In the genomic region with DNA sequence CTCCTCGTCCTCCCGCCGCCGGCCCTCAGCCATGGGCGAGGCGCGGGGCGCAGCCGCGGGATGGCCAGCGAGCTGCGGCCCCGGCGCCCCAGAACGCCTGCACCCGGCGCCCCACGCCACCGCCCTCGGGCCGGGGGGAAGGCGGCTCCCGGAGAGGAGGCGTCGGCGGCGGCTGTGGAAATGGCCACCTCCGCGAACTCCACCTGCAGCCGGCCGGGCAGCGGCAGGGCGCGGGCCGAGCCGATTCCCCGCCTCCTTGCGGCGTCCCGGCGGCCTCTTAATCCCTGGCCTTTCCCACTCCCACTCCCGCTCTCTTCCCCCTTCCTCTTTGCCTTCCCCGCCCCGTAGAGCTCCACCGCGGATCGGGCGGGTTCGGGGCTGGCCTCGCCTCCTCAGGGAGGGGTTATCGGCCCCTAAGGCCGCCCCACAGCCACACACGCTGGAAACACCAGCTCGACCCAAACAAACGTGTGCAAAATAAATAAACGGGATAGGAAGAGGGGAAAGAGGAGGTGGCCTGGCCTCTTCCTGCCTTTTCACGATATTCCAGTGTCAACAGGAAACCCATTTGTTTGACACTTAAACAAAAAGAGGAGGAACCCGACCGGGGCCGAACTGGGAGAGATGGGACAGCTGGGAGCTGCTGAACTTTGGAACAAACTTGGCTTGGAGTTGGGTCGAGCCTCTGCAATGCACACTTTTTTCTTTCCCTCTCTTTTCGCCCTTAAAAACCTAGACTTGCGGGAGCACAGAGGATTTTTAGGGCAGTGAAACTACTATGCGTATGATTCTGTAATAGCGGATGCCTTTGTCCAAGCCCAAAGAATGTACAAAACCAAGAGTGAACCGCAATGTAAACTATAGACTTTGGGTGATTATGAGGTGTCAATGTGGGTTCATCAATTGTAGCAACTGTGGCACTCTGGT, we compare ENCODE assay signal across 1 cellular context.
TF ChIP-seq lines count a peak whose summit lies in the region.

Gene SH3D19, minus strand, starts transcription at position 286 of the 927 bp plus-strand sequence. Its CDS starts 253 bp downstream, at position 33.

TF ChIP-seq in HepG2, 621 proteins besides CTCF, POLR2A, EP300 and RAD21 (continued from another document and continues in another):
- 0 out of 2 replicates have a peak, but pooled peaks have one; percentile 75 for TF ChIP-seq SP140L (CRISPR knock-in tag; IDR thresholded peaks at IDR 0.05; ENCODE audit: borderline replicate concordance)
- TF ChIP-seq ZNF567 (CRISPR knock-in tag; IDR thresholded peaks at IDR 0.05; ENCODE audit: borderline replicate concordance), result 0 out of 2 replicates have a peak, but pooled peaks have one; percentile 34
- TF ChIP-seq, protein P1, sequence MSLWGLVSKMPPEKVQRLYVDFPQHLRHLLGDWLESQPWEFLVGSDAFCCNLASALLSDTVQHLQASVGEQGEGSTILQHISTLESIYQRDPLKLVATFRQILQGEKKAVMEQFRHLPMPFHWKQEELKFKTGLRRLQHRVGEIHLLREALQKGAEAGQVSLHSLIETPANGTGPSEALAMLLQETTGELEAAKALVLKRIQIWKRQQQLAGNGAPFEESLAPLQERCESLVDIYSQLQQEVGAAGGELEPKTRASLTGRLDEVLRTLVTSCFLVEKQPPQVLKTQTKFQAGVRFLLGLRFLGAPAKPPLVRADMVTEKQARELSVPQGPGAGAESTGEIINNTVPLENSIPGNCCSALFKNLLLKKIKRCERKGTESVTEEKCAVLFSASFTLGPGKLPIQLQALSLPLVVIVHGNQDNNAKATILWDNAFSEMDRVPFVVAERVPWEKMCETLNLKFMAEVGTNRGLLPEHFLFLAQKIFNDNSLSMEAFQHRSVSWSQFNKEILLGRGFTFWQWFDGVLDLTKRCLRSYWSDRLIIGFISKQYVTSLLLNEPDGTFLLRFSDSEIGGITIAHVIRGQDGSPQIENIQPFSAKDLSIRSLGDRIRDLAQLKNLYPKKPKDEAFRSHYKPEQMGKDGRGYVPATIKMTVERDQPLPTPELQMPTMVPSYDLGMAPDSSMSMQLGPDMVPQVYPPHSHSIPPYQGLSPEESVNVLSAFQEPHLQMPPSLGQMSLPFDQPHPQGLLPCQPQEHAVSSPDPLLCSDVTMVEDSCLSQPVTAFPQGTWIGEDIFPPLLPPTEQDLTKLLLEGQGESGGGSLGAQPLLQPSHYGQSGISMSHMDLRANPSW (CRISPR knock-in tag; IDR thresholded peaks at IDR 0.05; ENCODE audit: borderline replicate concordance), result peak; percentile 99
- peak; percentile 45; the same call in 1 of the 2 replicates for TF ChIP-seq CREB1 (IDR thresholded peaks at IDR 0.05)
- TF ChIP-seq CREB1 (CRISPR knock-in tag; IDR thresholded peaks at IDR 0.05), result peak; percentile 86
- no peak for TF ChIP-seq ZNF234 (CRISPR knock-in tag; conservative IDR thresholded peaks at IDR 0.05)
- peak; percentile 52; the same call in 1 of the 2 replicates for TF ChIP-seq ZNF850 (CRISPR knock-in tag; conservative IDR thresholded peaks at IDR 0.05)
- peak; percentile 99 for TF ChIP-seq RBFOX2 (IDR thresholded peaks at IDR 0.05; ENCODE audit: low read depth, low read length)
- TF ChIP-seq YY1 (IDR thresholded peaks at IDR 0.05; ENCODE audit: insufficient read depth, insufficient replicate concordance, low read depth, low read length), result peak; percentile 46
- no peak for TF ChIP-seq BHLHE40 (IDR thresholded peaks at IDR 0.05; ENCODE audit: low read length)
- TF ChIP-seq ZHX2 (IDR thresholded peaks at IDR 0.05; ENCODE audit: low read depth), result no peak
- TF ChIP-seq ZHX2 (CRISPR knock-in tag; IDR thresholded peaks at IDR 0.05; ENCODE audit: borderline replicate concordance), result 0 out of 2 replicates have a peak, but pooled peaks have one; percentile 44
- TF ChIP-seq MAF1 (CRISPR knock-in tag; IDR thresholded peaks at IDR 0.05; ENCODE audit: borderline replicate concordance), result 0 out of 2 replicates have a peak, but pooled peaks have one; percentile 54
- peak; percentile 94 for TF ChIP-seq SMYD3 (CRISPR knock-in tag; IDR thresholded peaks at IDR 0.05)
- peak; percentile 48; the same call in 1 of the 2 replicates for TF ChIP-seq ZNF138 (CRISPR knock-in tag; IDR thresholded peaks at IDR 0.05; ENCODE audit: low read depth)
- TF ChIP-seq KAT7 (CRISPR knock-in tag; IDR thresholded peaks at IDR 0.05; ENCODE audit: borderline replicate concordance), result peak; percentile 19; the same call in 1 of the 2 replicates
- no peak for TF ChIP-seq MAFF (IDR thresholded peaks at IDR 0.05; ENCODE audit: low read depth, low read length)
- TF ChIP-seq, protein P2, sequence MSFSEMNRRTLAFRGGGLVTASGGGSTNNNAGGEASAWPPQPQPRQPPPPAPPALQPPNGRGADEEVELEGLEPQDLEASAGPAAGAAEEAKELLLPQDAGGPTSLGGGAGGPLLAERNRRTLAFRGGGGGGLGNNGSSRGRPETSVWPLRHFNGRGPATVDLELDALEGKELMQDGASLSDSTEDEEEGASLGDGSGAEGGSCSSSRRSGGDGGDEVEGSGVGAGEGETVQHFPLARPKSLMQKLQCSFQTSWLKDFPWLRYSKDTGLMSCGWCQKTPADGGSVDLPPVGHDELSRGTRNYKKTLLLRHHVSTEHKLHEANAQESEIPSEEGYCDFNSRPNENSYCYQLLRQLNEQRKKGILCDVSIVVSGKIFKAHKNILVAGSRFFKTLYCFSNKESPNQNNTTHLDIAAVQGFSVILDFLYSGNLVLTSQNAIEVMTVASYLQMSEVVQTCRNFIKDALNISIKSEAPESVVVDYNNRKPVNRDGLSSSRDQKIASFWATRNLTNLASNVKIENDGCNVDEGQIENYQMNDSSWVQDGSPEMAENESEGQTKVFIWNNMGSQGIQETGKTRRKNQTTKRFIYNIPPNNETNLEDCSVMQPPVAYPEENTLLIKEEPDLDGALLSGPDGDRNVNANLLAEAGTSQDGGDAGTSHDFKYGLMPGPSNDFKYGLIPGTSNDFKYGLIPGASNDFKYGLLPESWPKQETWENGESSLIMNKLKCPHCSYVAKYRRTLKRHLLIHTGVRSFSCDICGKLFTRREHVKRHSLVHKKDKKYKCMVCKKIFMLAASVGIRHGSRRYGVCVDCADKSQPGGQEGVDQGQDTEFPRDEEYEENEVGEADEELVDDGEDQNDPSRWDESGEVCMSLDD (CRISPR knock-in tag; IDR thresholded peaks at IDR 0.05; ENCODE audit: borderline replicate concordance), result 0 out of 2 replicates have a peak, but pooled peaks have one; percentile 77
- peak; percentile 61; the same call in 1 of the 2 replicates for TF ChIP-seq ZNF331 (CRISPR knock-in tag; IDR thresholded peaks at IDR 0.05)
- TF ChIP-seq MBNL3 (CRISPR knock-in tag; conservative IDR thresholded peaks at IDR 0.05), result no peak
- no peak for TF ChIP-seq MLLT10 (CRISPR knock-in tag; IDR thresholded peaks at IDR 0.05)
- TF ChIP-seq, protein P3, sequence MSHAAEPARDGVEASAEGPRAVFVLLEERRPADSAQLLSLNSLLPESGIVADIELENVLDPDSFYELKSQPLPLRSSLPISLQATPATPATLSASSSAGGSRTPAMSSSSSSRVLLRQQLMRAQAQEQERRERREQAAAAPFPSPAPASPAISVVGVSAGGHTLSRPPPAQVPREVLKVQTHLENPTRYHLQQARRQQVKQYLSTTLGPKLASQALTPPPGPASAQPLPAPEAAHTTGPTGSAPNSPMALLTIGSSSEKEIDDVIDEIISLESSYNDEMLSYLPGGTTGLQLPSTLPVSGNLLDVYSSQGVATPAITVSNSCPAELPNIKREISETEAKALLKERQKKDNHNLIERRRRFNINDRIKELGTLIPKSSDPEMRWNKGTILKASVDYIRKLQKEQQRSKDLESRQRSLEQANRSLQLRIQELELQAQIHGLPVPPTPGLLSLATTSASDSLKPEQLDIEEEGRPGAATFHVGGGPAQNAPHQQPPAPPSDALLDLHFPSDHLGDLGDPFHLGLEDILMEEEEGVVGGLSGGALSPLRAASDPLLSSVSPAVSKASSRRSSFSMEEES (CRISPR knock-in tag; IDR thresholded peaks at IDR 0.05), result peak; percentile 88
- no peak for TF ChIP-seq CENPT (CRISPR knock-in tag; IDR thresholded peaks at IDR 0.05; ENCODE audit: low read depth)
- TF ChIP-seq, protein P4, sequence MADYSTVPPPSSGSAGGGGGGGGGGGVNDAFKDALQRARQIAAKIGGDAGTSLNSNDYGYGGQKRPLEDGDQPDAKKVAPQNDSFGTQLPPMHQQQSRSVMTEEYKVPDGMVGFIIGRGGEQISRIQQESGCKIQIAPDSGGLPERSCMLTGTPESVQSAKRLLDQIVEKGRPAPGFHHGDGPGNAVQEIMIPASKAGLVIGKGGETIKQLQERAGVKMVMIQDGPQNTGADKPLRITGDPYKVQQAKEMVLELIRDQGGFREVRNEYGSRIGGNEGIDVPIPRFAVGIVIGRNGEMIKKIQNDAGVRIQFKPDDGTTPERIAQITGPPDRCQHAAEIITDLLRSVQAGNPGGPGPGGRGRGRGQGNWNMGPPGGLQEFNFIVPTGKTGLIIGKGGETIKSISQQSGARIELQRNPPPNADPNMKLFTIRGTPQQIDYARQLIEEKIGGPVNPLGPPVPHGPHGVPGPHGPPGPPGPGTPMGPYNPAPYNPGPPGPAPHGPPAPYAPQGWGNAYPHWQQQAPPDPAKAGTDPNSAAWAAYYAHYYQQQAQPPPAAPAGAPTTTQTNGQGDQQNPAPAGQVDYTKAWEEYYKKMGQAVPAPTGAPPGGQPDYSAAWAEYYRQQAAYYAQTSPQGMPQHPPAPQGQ (CRISPR knock-in tag; IDR thresholded peaks at IDR 0.05; ENCODE audit: borderline replicate concordance), result no peak
- no peak for TF ChIP-seq ZNF570 (CRISPR knock-in tag; IDR thresholded peaks at IDR 0.05; ENCODE audit: borderline replicate concordance)
- no peak; the same call in 1 of the 2 replicates for TF ChIP-seq ZNF441 (CRISPR knock-in tag; IDR thresholded peaks at IDR 0.05; ENCODE audit: borderline replicate concordance)
- TF ChIP-seq ZNF33A (CRISPR knock-in tag; IDR thresholded peaks at IDR 0.05; ENCODE audit: borderline replicate concordance), result peak; percentile 96
- TF ChIP-seq TBL1XR1 (IDR thresholded peaks at IDR 0.05; ENCODE audit: borderline replicate concordance, low read length, partially characterized antibody), result peak; percentile 64
- TF ChIP-seq ZSCAN9 (CRISPR knock-in tag; IDR thresholded peaks at IDR 0.05; ENCODE audit: borderline replicate concordance), result peak; percentile 91
- TF ChIP-seq GTF2F1 (IDR thresholded peaks at IDR 0.05; ENCODE audit: low read length), result 0 out of 2 replicates have a peak, but pooled peaks have one; percentile 25
- TF ChIP-seq IRF2 (CRISPR knock-in tag; IDR thresholded peaks at IDR 0.05), result peak; percentile 85
- peak; percentile 96 for TF ChIP-seq HDAC2 (CRISPR knock-in tag; IDR thresholded peaks at IDR 0.05)
- TF ChIP-seq, protein P5, sequence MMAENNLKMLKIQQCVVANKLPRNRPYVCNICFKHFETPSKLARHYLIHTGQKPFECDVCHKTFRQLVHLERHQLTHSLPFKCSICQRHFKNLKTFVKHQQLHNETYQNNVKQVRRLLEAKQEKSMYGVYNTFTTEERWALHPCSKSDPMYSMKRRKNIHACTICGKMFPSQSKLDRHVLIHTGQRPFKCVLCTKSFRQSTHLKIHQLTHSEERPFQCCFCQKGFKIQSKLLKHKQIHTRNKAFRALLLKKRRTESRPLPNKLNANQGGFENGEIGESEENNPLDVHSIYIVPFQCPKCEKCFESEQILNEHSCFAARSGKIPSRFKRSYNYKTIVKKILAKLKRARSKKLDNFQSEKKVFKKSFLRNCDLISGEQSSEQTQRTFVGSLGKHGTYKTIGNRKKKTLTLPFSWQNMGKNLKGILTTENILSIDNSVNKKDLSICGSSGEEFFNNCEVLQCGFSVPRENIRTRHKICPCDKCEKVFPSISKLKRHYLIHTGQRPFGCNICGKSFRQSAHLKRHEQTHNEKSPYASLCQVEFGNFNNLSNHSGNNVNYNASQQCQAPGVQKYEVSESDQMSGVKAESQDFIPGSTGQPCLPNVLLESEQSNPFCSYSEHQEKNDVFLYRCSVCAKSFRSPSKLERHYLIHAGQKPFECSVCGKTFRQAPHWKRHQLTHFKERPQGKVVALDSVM (CRISPR knock-in tag; IDR thresholded peaks at IDR 0.05), result peak; percentile 73
- peak; percentile 91 for TF ChIP-seq FOXK2 (IDR thresholded peaks at IDR 0.05)
- no peak for TF ChIP-seq ZSCAN22 (CRISPR knock-in tag; IDR thresholded peaks at IDR 0.05)
